ENCODE assay signal across 14 cellular contexts in the genomic region with DNA sequence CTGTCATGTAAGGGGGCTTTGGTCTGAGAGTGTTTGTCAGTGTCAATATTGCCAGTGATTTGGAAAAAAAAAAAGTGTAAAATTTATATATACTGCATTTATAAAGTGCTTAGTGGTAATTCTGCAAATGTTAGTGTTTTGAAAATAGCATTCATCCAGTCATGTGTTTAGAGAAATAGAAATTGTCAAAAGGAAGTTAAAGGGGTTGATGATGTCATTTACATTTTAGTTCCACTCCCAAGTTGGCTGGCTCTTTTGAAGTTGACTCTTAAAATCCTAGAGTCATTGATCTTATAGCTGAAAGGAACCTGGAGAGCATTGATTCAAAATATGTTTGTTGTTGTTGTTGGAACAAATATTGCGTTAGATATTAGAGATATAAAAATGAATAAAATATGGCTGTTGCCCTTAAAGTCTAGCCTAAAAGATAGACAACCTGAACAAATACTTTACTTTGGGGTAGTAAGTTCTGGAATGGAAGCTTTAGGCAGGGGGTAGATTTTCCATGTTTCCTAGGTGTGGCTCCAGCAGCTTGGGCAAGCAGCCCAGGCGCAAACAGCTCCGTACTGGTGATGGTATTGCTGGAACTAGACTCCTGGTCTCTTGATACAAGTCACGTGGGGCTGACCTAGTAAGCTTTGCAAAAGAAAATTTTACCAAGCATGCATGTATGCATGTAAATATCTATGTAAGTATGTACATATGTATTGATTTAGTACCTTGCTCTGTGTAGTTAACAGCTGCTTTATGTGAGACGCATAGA. TPM values are rescaled to one million over a fixed set of nuclear protein-coding genes. Genes with fewer than 3 reads are reported as not detected.
DNase-seq lines count a peak whose midpoint lies in the region; ATAC-seq lines count a peak whose summit lies in the region.
"Had no signal": no experiment of that assay in that cellular context is flagged by ENCODE, and none has a peak within 500 bp of the region (broad histone marks: within the 10 kb centered on the region; RNA-seq: fewer than 3 reads in every experiment).

No MANE protein-coding gene starts in this region.

- H3K27ac Mint-ChIP-seq in activated T-cell treated with anti-CD3 and anti-CD28 coated beads, Interleukin-2, amount 50 U/mL, for 72 hours, result no peak overlapping the region
- peak overlapping the region; percentile 89 for H3K27ac Mint-ChIP-seq in stimulated activated memory B cell treated with anti-CD40 and anti-IgM and Interleukin-4, amounts not matched to agents 10 μg/mL and 1 μg/mL and 100 μg/mL, for 72 hours

- H3K9me3 Mint-ChIP-seq in activated T-cell treated with anti-CD3 and anti-CD28 coated beads, Interleukin-2, amount 50 U/mL, for 72 hours, result no peaks in the 10 kb centered on the region
- peaks cover 1% of the 10 kb centered on the region for H3K9me3 Mint-ChIP-seq in stimulated activated memory B cell treated with anti-CD40 and anti-IgM and Interleukin-4, amounts not matched to agents 10 μg/mL and 1 μg/mL and 100 μg/mL, for 72 hours

- DNase-seq in activated T-cell treated with anti-CD3 and anti-CD28 coated beads, Interleukin-2, amount 50 U/mL, for 72 hours, result no peak
- DNase-seq in activated T-cell treated with anti-CD3 and anti-CD28 coated beads for 4 hours, result no peak
- DNase-seq in NCI-H2029 (lab: John Stamatoyannopoulos, UW), result peak; percentile 77
- DNase-seq in right cardiac atrium, result peak in 2 of 3 donors; percentile 37 to 68
- DNase-seq in caudate nucleus (lab: John Stamatoyannopoulos, UW), result no peak
- no peak for DNase-seq in GOT3 (lab: John Stamatoyannopoulos, UW)
- DNase-seq in activated T-cell treated with anti-CD3 and anti-CD28 coated beads, Interleukin-2, amount 50 U/mL, for 1 hour, result no peak
- DNase-seq: amniotic stem cell, EL, NCI-H1417, NCI-H345, psoas muscle, SHP77 treated with DMSO at 0.1 percent for 48 hours had no signal

- no peaks in the 10 kb centered on the region for H3K9me3 ChIP-seq in right cardiac atrium (ENCODE audit: control insufficient read depth, low read length)
- H3K9me3 ChIP-seq: psoas muscle had no signal

- no peaks in the 10 kb centered on the region for H3K27me3 Mint-ChIP-seq in activated T-cell treated with anti-CD3 and anti-CD28 coated beads, Interleukin-2, amount 50 U/mL, for 72 hours (ENCODE audit: low read depth)
- no peaks in the 10 kb centered on the region for H3K27me3 Mint-ChIP-seq in stimulated activated memory B cell treated with anti-CD40 and anti-IgM and Interleukin-4, amounts not matched to agents 10 μg/mL and 1 μg/mL and 100 μg/mL, for 72 hours

- H3K4me3 ChIP-seq in right cardiac atrium (ENCODE audit: low read length), result no peak overlapping the region
- H3K4me3 ChIP-seq: psoas muscle had no signal

- no peak for ATAC-seq in activated T-cell treated with anti-CD3 and anti-CD28 coated beads, Interleukin-2, amount 50 U/mL, for 72 hours (replicated peaks in 1 of 2)
- ATAC-seq in right cardiac atrium, result peak; percentile 64 to 85
- no peak for ATAC-seq in stimulated activated memory B cell treated with anti-CD40 and anti-IgM and Interleukin-4, amounts not matched to agents 10 μg/mL and 1 μg/mL and 100 μg/mL, for 72 hours

- intact Hi-C loops in right cardiac atrium (cut with DNase I), result no loop called here

- peaks cover 0 to 6% of the 10 kb centered on the region in 2 donors for H3K36me3 Mint-ChIP-seq in activated T-cell treated with anti-CD3 and anti-CD28 coated beads, Interleukin-2, amount 50 U/mL, for 72 hours (ENCODE audit: insufficient read depth in 2 of 2)
- H3K36me3 Mint-ChIP-seq in stimulated activated memory B cell treated with anti-CD40 and anti-IgM and Interleukin-4, amounts not matched to agents 10 μg/mL and 1 μg/mL and 100 μg/mL, for 72 hours, result peaks cover 25% of the 10 kb centered on the region

- WGBS in right cardiac atrium, result 68% methylated on average over 5 of the region's 5 CpGs

- H3K27ac ChIP-seq in right cardiac atrium (ENCODE audit: low read length) (no peak overlapping the region), caudate nucleus (ENCODE audit: low read depth, low read length) (no peak overlapping the region)
- H3K27ac ChIP-seq: psoas muscle had no signal

- no peaks in the 10 kb centered on the region for H3K27me3 ChIP-seq in right cardiac atrium (ENCODE audit: control insufficient read depth, insufficient read depth)

- peaks cover 5% of the 10 kb centered on the region for H3K4me1 ChIP-seq in right cardiac atrium (ENCODE audit: control insufficient read depth, insufficient read depth, low read length)

- peaks cover 71% of the 10 kb centered on the region for H3K4me1 Mint-ChIP-seq in activated T-cell treated with anti-CD3 and anti-CD28 coated beads, Interleukin-2, amount 50 U/mL, for 72 hours (ENCODE audit: low read depth)
- peaks cover 62% of the 10 kb centered on the region for H3K4me1 Mint-ChIP-seq in stimulated activated memory B cell treated with anti-CD40 and anti-IgM and Interleukin-4, amounts not matched to agents 10 μg/mL and 1 μg/mL and 100 μg/mL, for 72 hours

- H3K4me3 Mint-ChIP-seq in activated T-cell treated with anti-CD3 and anti-CD28 coated beads, Interleukin-2, amount 50 U/mL, for 72 hours, result peak overlapping the region; percentile 33 to 58
- H3K4me3 Mint-ChIP-seq in stimulated activated memory B cell treated with anti-CD40 and anti-IgM and Interleukin-4, amounts not matched to agents 10 μg/mL and 1 μg/mL and 100 μg/mL, for 72 hours, result no peak overlapping the region

RNA-seq across cellular contexts. Expression of a gene that starts 46.2 kb away (rescaled TPM):
- 10 to 100 TPM; 70.1 to 77.0 TPM for total RNA-seq in activated T-cell treated with anti-CD3 and anti-CD28 coated beads, Interleukin-2, amount 50 U/mL, for 72 hours
- total RNA-seq in right cardiac atrium, result 10 to 100 TPM; 12.4 to 16.9 (median 15.4) TPM
- 5.1 TPM for polyA plus RNA-seq in right cardiac atrium

Comparison
In these comparisons a context has a peak if more than half of its experiments do, and no peak if none do; other contexts are left out.
1. ATAC-seq: peak in right cardiac atrium (2 of 2); none in activated T-cell treated with anti-CD3 and anti-CD28 coated beads, Interleukin-2, amount 50 U/mL, for 72 hours (0 of 2) and stimulated activated memory B cell treated with anti-CD40 and anti-IgM and Interleukin-4, amounts not matched to agents 10 μg/mL and 1 μg/mL and 100 μg/mL, for 72 hours (single experiment).
2. DNase-seq: peak in NCI-H2029 (single experiment) and right cardiac atrium (2 of 3); none in activated T-cell treated with anti-CD3 and anti-CD28 coated beads, Interleukin-2, amount 50 U/mL, for 72 hours (0 of 2), activated T-cell treated with anti-CD3 and anti-CD28 coated beads for 4 hours (single experiment), caudate nucleus (0 of 61), GOT3 (single experiment) and activated T-cell treated with anti-CD3 and anti-CD28 coated beads, Interleukin-2, amount 50 U/mL, for 1 hour (single experiment).